Comparison of ENCODE assay signal across 18 cellular contexts in genomic region chr13:46596501-46596900, GRCh38. TPM values are rescaled to one million over a fixed set of nuclear protein-coding genes. Genes with fewer than 3 reads are reported as not detected.
DNase-seq lines count a peak whose midpoint lies in the region; ATAC-seq and TF ChIP-seq lines count a peak whose summit lies in the region.
"Had no signal": no experiment of that assay in that cellular context is flagged by ENCODE, and none has a peak within 500 bp of the region (broad histone marks: within the 10 kb centered on the region; RNA-seq: fewer than 3 reads in every experiment).

No MANE protein-coding gene starts in this region.

- H3K9ac ChIP-seq in OCI-LY3 (ENCODE audit: low read length): no peak overlapping the region
- no peak overlapping the region for H3K9ac ChIP-seq in mucosa of rectum (ENCODE audit: low read depth in 1 of 2, low read length in 2 of 2)
- no peak overlapping the region for H3K9ac ChIP-seq in colonic mucosa (ENCODE audit: low read depth in 2 of 2, low read length in 2 of 2)

- no peak overlapping the region for H3K4me3 Mint-ChIP-seq in chondrocyte (ENCODE audit: unreplicated experiment)
- H3K4me3 Mint-ChIP-seq: HFFc6, T-cell had no signal

- H3K27ac Mint-ChIP-seq in chondrocyte (ENCODE audit: unreplicated experiment): peak overlapping the region; percentile 68
- H3K27ac Mint-ChIP-seq: T-cell had no signal

- peaks cover 100% of the 10 kb centered on the region for H3K79me2 ChIP-seq in OCI-LY3 (ENCODE audit: low read length)

- no peak for ATAC-seq in HG03460 (IDR thresholded peaks at IDR 0.05; ENCODE audit: unreplicated experiment)
- ATAC-seq: activated CD4-positive, CD25-positive, alpha-beta regulatory T cell treated with anti-CD3 and anti-CD28 coated beads, Interleukin-2, amount 50 U/mL, for 24 hours; left colon; PC-3; T-cell had no signal

- H3K27ac ChIP-seq in OCI-LY3 (ENCODE audit: low read length): no peak overlapping the region
- H3K27ac ChIP-seq in mucosa of rectum (ENCODE audit: low read depth in 2 of 2, low read length in 2 of 2): peak overlapping the region; percentile 6 to 24
- H3K27ac ChIP-seq in suprapubic skin: peak overlapping the region; percentile 79
- no peak overlapping the region for H3K27ac ChIP-seq in colonic mucosa

- H3K9me3 ChIP-seq in OCI-LY3 (ENCODE audit: insufficient read depth, low read length) (no peaks in the 10 kb centered on the region), mucosa of rectum (ENCODE audit: control insufficient read depth in 2 of 2, low read length in 2 of 2) (no peaks in the 10 kb centered on the region), suprapubic skin (no peaks in the 10 kb centered on the region), colonic mucosa (no peaks in the 10 kb centered on the region)

- no peaks in the 10 kb centered on the region for H3K9me3 Mint-ChIP-seq in chondrocyte (ENCODE audit: low read depth)
- H3K9me3 Mint-ChIP-seq: HFFc6 had no signal

- H2AFZ ChIP-seq in OCI-LY3 (ENCODE audit: low read depth, low read length): no peak overlapping the region

- DNase-seq in chondrocyte (ENCODE audit: low spot score) (no peak), suprapubic skin (ENCODE audit: low spot score in 2 of 2) (no peak), colonic mucosa (no peak), NOMO-1 treated with dmso at 0.1 percent for 144 hours (lab: John Stamatoyannopoulos, UW; ENCODE audit: unreplicated experiment) (no peak), HK-2 (ENCODE audit: unreplicated experiment) (no peak)
- DNase-seq: DND-41, HFFc6, hippocampal formation, Karpas-422, left colon, NCI-H510A, PC-3, substantia nigra, T-cell had no signal

- WGBS in suprapubic skin: 40% methylated on average over 6 of the region's 6 CpGs

- H3K4me1 Mint-ChIP-seq in chondrocyte (ENCODE audit: low read depth): peaks cover 79% of the 10 kb centered on the region

- no peak for TF ChIP-seq POLR2A in suprapubic skin (IDR thresholded peaks at IDR 0.05)

- H3K36me3 Mint-ChIP-seq in chondrocyte (ENCODE audit: low read depth): peaks cover 1% of the 10 kb centered on the region

- H3K36me3 ChIP-seq in OCI-LY3 (replicated peaks; ENCODE audit: low read depth, low read length) (no peaks in the 10 kb centered on the region), mucosa of rectum (ENCODE audit: control insufficient read depth in 2 of 2, insufficient read depth in 2 of 2, low read length in 2 of 2) (no peaks in the 10 kb centered on the region), suprapubic skin (no peaks in the 10 kb centered on the region), colonic mucosa (no peaks in the 10 kb centered on the region)

- H3K27me3 Mint-ChIP-seq in chondrocyte (ENCODE audit: low read depth): no peaks in the 10 kb centered on the region
- H3K27me3 Mint-ChIP-seq: T-cell had no signal

- TF ChIP-seq CTCF in OCI-LY3 (IDR thresholded peaks at IDR 0.05; ENCODE audit: low read depth, low read length) (no peak), chondrocyte (IDR thresholded peaks at IDR 0.05) (no peak), suprapubic skin (IDR thresholded peaks at IDR 0.05) (no peak), colonic mucosa (IDR thresholded peaks at IDR 0.05) (no peak)

- H3K27me3 ChIP-seq in OCI-LY3 (ENCODE audit: low read depth, low read length) (no peaks in the 10 kb centered on the region), mucosa of rectum (ENCODE audit: control insufficient read depth in 2 of 2, insufficient read depth in 2 of 2, low read length in 2 of 2) (no peaks in the 10 kb centered on the region), suprapubic skin (no peaks in the 10 kb centered on the region), colonic mucosa (no peaks in the 10 kb centered on the region)

- peak overlapping the region; percentile 84; the same call in 1 of the 2 replicates for H3K4me2 ChIP-seq in OCI-LY3 (ENCODE audit: low read length)

- peaks cover 55% of the 10 kb centered on the region for H4K20me1 ChIP-seq in OCI-LY3 (ENCODE audit: insufficient read depth, low read length)

- peaks cover 74% of the 10 kb centered on the region for H3K4me1 ChIP-seq in OCI-LY3 (ENCODE audit: low read length)
- H3K4me1 ChIP-seq in mucosa of rectum (ENCODE audit: control insufficient read depth in 2 of 2, insufficient read depth in 2 of 2, low read length in 2 of 2): peaks cover 5 to 14% of the 10 kb centered on the region in 2 donors
- peaks cover 67% of the 10 kb centered on the region for H3K4me1 ChIP-seq in suprapubic skin
- peaks cover 3% of the 10 kb centered on the region for H3K4me1 ChIP-seq in colonic mucosa

- H3K4me3 ChIP-seq in OCI-LY3 (ENCODE audit: low read length) (no peak overlapping the region), mucosa of rectum (ENCODE audit: low read length in 2 of 2) (no peak overlapping the region), suprapubic skin (no peak overlapping the region), colonic mucosa (no peak overlapping the region)

- no peak for TF ChIP-seq EP300 in suprapubic skin (IDR thresholded peaks at IDR 0.05)

- intact Hi-C loops in colonic mucosa (cut with DNase I): no loop called here

RNA-seq across cellular contexts. Expression of gene LRCH1, which starts 43.5 kb away (rescaled TPM):
- total RNA-seq in chondrocyte: 14.0 to 14.4 TPM (median 14.1 TPM) in 3 replicates
- total RNA-seq in suprapubic skin: 10 to 100 TPM; 29.1 to 44.7 (median 34.9) TPM
- 10 to 100 TPM; 12.8 to 19.6 TPM for total RNA-seq in colonic mucosa

Comparison
In these comparisons a context has a peak if more than half of its experiments do, and no peak if none do; other contexts are left out.
1. H3K27ac ChIP-seq: peak in mucosa of rectum (2 of 2) and suprapubic skin (single experiment); none in OCI-LY3 (single experiment) and colonic mucosa (single experiment).